In the genomic region with DNA sequence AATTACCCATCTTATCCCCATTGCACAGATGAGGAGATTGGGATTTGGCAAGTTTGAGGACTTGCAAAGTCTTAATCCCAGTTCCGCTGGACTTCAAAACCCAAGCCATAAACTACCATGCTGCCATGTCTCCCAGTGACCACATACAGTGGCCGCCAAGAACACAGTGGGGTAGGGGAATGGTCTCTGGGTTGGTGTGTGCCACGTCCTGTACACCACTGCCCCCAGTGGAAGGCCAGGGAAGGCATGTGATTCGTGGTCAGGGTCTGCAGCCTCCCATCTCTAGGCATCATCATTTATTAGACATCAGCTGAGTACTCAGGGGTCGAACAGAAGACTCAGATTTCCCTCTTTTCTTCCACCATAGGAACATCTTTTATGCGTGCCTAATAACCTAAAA, we compare ENCODE assay signal across 8 cellular contexts.
DNase-seq lines count a peak whose midpoint lies in the region; ATAC-seq and TF ChIP-seq lines count a peak whose summit lies in the region.

No MANE protein-coding gene starts in this region.

- no peak overlapping the region for H3K27ac ChIP-seq in HEK293 (ENCODE audit: extremely low read depth, low read depth, low read length)
- H3K27ac ChIP-seq in liver (ENCODE audit: low read depth in 1 of 2, low read length in 2 of 2): no peak overlapping the region

- no TSS peak for BruUV-seq in Calu3 (replicated peaks; lab: Mats Ljungman, UMichigan)

- POLR2A ChIA-PET in HEK293 (lab: Yijun Ruan, JAX): no interaction called here

- H3K27me3 Mint-ChIP-seq in Calu3 (ENCODE audit: unreplicated experiment): peaks cover 39% of the 10 kb centered on the region

- intact Hi-C loops in Calu3 (cut with micrococcal nuclease; ENCODE audit: unreplicated experiment): no loop called here

- CTCF ChIA-PET in Calu3 (lab: Charles Lee) (no interaction called here), HEK293 (lab: Yijun Ruan, JAX) (interaction anchor here (0.6 to 2.8 kb wide), 18 partner anchors 9 to 779 kb away, joined by 3 to 12 read pairs (median 3); no protein-coding TSS in a partner anchor)

- H3K9me3 Mint-ChIP-seq in Calu3 (ENCODE audit: low read depth, unreplicated experiment): no peaks in the 10 kb centered on the region

- no peak for TF ChIP-seq CTCF in Calu3 (IDR thresholded peaks at IDR 0.05; ENCODE audit: unreplicated experiment)
- peak; percentile 47 for TF ChIP-seq CTCF in HEK293 (tag by site-specific recombination; IDR thresholded peaks at IDR 0.05)
- TF ChIP-seq CTCF in liver (IDR thresholded peaks at IDR 0.05; ENCODE audit: low read depth, low read length, missing input control): peak; percentile 27

- ATAC-seq in GM18868 (IDR thresholded peaks at IDR 0.05; ENCODE audit: unreplicated experiment): no peak
- no peak for ATAC-seq in HG03442 (IDR thresholded peaks at IDR 0.05; ENCODE audit: unreplicated experiment)

- no peak overlapping the region for H3K27ac Mint-ChIP-seq in Calu3 (ENCODE audit: unreplicated experiment)

- TF ChIP-seq RAD21 in liver (IDR thresholded peaks at IDR 0.05): peak; percentile 48 to 74

- H3K36me3 ChIP-seq in HEK293 (ENCODE audit: control insufficient read depth in 2 of 2, insufficient read depth in 1 of 2, low read length in 2 of 2) (no peaks in the 10 kb centered on the region), liver (ENCODE audit: control insufficient read depth in 4 of 4, insufficient read depth in 3 of 4, low read depth in 1 of 4, low read length in 3 of 4) (no peaks in the 10 kb centered on the region)

- H3K36me3 Mint-ChIP-seq in Calu3 (ENCODE audit: insufficient read depth, unreplicated experiment): no peaks in the 10 kb centered on the region

- no peak overlapping the region for H3K9ac ChIP-seq in liver (ENCODE audit: low read depth in 1 of 2, low read length in 2 of 2)

- 79% methylated on average over 6 of the region's 6 CpGs for WGBS in liver

- no peak overlapping the region for H3K4me3 ChIP-seq in HEK293 (ENCODE audit: low read depth, low read length)
- H3K4me3 ChIP-seq in liver (ENCODE audit: low read depth in 1 of 3, low read length in 3 of 3): no peak overlapping the region

- no peaks in the 10 kb centered on the region for H3K27me3 ChIP-seq in liver (ENCODE audit: control insufficient read depth in 4 of 4, insufficient read depth in 4 of 4, low read length in 3 of 4)

- DNase-seq in Calu3 (peak; percentile 25), NOMO-1 treated with dmso at 0.1 percent for 144 hours (lab: John Stamatoyannopoulos, UW; ENCODE audit: unreplicated experiment) (no peak), H4 (ENCODE audit: low spot score) (no peak)
- peak; percentile 50 for DNase-seq in activated CD4-positive, alpha-beta T cell treated with anti-CD3 and anti-CD28 coated beads for 48 hours

- H3K9me3 ChIP-seq in HEK293 (ENCODE audit: control insufficient read depth, insufficient read depth, low read depth, low read length): no peaks in the 10 kb centered on the region
- no peaks in the 10 kb centered on the region for H3K9me3 ChIP-seq in liver (ENCODE audit: control insufficient read depth in 4 of 4, low read length in 3 of 4)

- H3K4me3 Mint-ChIP-seq in Calu3 (ENCODE audit: low read depth, unreplicated experiment): no peak overlapping the region

- no peaks in the 10 kb centered on the region for H3K4me1 Mint-ChIP-seq in Calu3 (ENCODE audit: low read depth, unreplicated experiment)

- no peaks in the 10 kb centered on the region for H3K4me1 ChIP-seq in HEK293 (ENCODE audit: control insufficient read depth, insufficient read depth, low read length)
- peaks cover 2 to 21% (median 18%) of the 10 kb centered on the region in 4 donors for H3K4me1 ChIP-seq in liver (ENCODE audit: control insufficient read depth in 4 of 4, insufficient read depth in 4 of 4, low read length in 3 of 4)

TF ChIP-seq in HEK293, 187 proteins besides CTCF, POLR2A, EP300 and RAD21 (continues in another document):
- TF ChIP-seq, protein P1, sequence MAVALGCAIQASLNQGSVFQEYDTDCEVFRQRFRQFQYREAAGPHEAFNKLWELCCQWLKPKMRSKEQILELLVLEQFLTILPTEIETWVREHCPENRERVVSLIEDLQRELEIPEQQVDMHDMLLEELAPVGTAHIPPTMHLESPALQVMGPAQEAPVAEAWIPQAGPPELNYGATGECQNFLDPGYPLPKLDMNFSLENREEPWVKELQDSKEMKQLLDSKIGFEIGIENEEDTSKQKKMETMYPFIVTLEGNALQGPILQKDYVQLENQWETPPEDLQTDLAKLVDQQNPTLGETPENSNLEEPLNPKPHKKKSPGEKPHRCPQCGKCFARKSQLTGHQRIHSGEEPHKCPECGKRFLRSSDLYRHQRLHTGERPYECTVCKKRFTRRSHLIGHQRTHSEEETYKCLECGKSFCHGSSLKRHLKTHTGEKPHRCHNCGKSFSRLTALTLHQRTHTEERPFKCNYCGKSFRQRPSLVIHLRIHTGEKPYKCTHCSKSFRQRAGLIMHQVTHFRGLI (tag by site-specific recombination; IDR thresholded peaks at IDR 0.05): no peak
- TF ChIP-seq YY2 (tag by site-specific recombination; IDR thresholded peaks at IDR 0.05) (no peak), ZNF549 (tag by site-specific recombination; IDR thresholded peaks at IDR 0.05) (no peak), OVOL3 (tag by site-specific recombination; IDR thresholded peaks at IDR 0.05) (no peak), ZBTB7A (tag by site-specific recombination; IDR thresholded peaks at IDR 0.05; ENCODE audit: low read depth) (no peak), IKZF3 (tag by site-specific recombination; IDR thresholded peaks at IDR 0.05) (no peak)
- TF ChIP-seq, protein P2, sequence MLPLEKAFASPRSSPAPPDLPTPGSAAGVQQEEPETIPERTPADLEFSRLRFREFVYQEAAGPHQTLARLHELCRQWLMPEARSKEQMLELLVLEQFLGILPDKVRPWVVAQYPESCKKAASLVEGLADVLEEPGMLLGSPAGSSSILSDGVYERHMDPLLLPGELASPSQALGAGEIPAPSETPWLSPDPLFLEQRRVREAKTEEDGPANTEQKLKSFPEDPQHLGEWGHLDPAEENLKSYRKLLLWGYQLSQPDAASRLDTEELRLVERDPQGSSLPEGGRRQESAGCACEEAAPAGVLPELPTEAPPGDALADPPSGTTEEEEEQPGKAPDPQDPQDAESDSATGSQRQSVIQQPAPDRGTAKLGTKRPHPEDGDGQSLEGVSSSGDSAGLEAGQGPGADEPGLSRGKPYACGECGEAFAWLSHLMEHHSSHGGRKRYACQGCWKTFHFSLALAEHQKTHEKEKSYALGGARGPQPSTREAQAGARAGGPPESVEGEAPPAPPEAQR (tag by site-specific recombination; IDR thresholded peaks at IDR 0.05): no peak

TF ChIP-seq in liver, 16 proteins besides CTCF, POLR2A, EP300 and RAD21:
- TF ChIP-seq, protein P3, sequence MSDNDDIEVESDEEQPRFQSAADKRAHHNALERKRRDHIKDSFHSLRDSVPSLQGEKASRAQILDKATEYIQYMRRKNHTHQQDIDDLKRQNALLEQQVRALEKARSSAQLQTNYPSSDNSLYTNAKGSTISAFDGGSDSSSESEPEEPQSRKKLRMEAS (IDR thresholded peaks at IDR 0.05): no peak
- TF ChIP-seq NR2F2 (IDR thresholded peaks at IDR 0.05) (no peak), YY1 (IDR thresholded peaks at IDR 0.05) (no peak), HNF4G (IDR thresholded peaks at IDR 0.05) (no peak), SP1 (IDR thresholded peaks at IDR 0.05) (no peak)

Comparison
In these comparisons a context has a peak if more than half of its experiments do, and no peak if none do; other contexts are left out.
1. DNase-seq: peak in Calu3 (single experiment) and activated CD4-positive, alpha-beta T cell treated with anti-CD3 and anti-CD28 coated beads for 48 hours (single experiment); none in NOMO-1 treated with dmso at 0.1 percent for 144 hours (single experiment) and H4 (single experiment).